Comparison of ENCODE assay signal across 20 cellular contexts in genomic region chr21:36658926-36659325, GRCh38. TPM values are rescaled to one million over a fixed set of nuclear protein-coding genes. Genes with fewer than 3 reads are reported as not detected.
DNase-seq lines count a peak whose midpoint lies in the region; ATAC-seq and TF ChIP-seq lines count a peak whose summit lies in the region.
"Had no signal": no experiment of that assay in that cellular context is flagged by ENCODE, and none has a peak within 500 bp of the region (broad histone marks: within the 10 kb centered on the region; RNA-seq: fewer than 3 reads in every experiment).

No MANE protein-coding gene starts in this region.

- H4K12ac ChIP-seq in trophoblast cell (ENCODE audit: low read depth, low read length) = no peak overlapping the region

- no peak for TF ChIP-seq CTCF in PC-9 (conservative IDR thresholded peaks at IDR 0.05)

- H2BK120ac ChIP-seq in trophoblast cell (ENCODE audit: insufficient read depth, low read length, poor library complexity) = no peak overlapping the region

- H3K9ac ChIP-seq in trophoblast cell (ENCODE audit: low read length) = no peak overlapping the region
- H3K9ac ChIP-seq: BLaER1 treated with 17β-estradiol and CSF1 and Interleukin-3, amounts not matched to agents 10 nM and 100 nM had no signal

- no peaks in the 10 kb centered on the region for H3K79me1 ChIP-seq in trophoblast cell (ENCODE audit: low read length)

- no peak overlapping the region for H2BK5ac ChIP-seq in trophoblast cell (ENCODE audit: low read depth, low read length, poor library complexity)

- no peak overlapping the region for H4K91ac ChIP-seq in trophoblast cell (ENCODE audit: low read depth, low read length)

- H3K79me2 ChIP-seq in PC-9 (ENCODE audit: low read depth) (no peaks in the 10 kb centered on the region), trophoblast cell (ENCODE audit: control insufficient read depth, insufficient read depth, low read length, poor library complexity) (no peaks in the 10 kb centered on the region)

- H4K20me1 ChIP-seq in PC-9 (ENCODE audit: insufficient read depth) = no peaks in the 10 kb centered on the region
- H4K20me1 ChIP-seq: BLaER1 treated with 17β-estradiol and CSF1 and Interleukin-3, amounts not matched to agents 10 nM and 100 nM had no signal

- no CpG with 5 or more reads among the region's 5 CpGs for WGBS in trophoblast cell (ENCODE audit: extremely low coverage, insufficient coverage, insufficient read length)

- no peak overlapping the region for H3K23ac ChIP-seq in trophoblast cell (ENCODE audit: low read length)

- no peak overlapping the region for H3K14ac ChIP-seq in trophoblast cell (ENCODE audit: low read length)

- H3K4me2 ChIP-seq in PC-9 (peak overlapping the region; percentile 63), trophoblast cell (ENCODE audit: low read length) (no peak overlapping the region)
- H3K4me2 ChIP-seq: BLaER1 treated with 17β-estradiol and CSF1 and Interleukin-3, amounts not matched to agents 10 nM and 100 nM had no signal

- no peak overlapping the region for H2AK5ac ChIP-seq in trophoblast cell (ENCODE audit: low read length)

- H3K27ac ChIP-seq in PC-9 = peak overlapping the region; percentile 86
- no peak overlapping the region for H3K27ac ChIP-seq in trophoblast cell (ENCODE audit: low read depth, low read length)
- H3K27ac ChIP-seq in effector memory CD4-positive, alpha-beta T cell (ENCODE audit: insufficient read depth, low read length, poor library complexity, severe bottlenecking) = no peak overlapping the region
- H3K27ac ChIP-seq: BLaER1 treated with 17β-estradiol and CSF1 and Interleukin-3, amounts not matched to agents 10 nM and 100 nM had no signal

- H3F3A ChIP-seq in PC-9 (ENCODE audit: insufficient read depth, low read depth) = peaks cover 41% of the 10 kb centered on the region

- intact Hi-C loops in PC-9 (cut with micrococcal nuclease; ENCODE audit: unreplicated experiment) = no loop called here

- no peak overlapping the region for H3K4ac ChIP-seq in trophoblast cell (ENCODE audit: low read depth, low read length)

- H3K27me3 ChIP-seq in PC-9 (ENCODE audit: insufficient read depth, low read depth) = no peaks in the 10 kb centered on the region
- no peaks in the 10 kb centered on the region for H3K27me3 ChIP-seq in trophoblast cell (ENCODE audit: insufficient read depth, low read length)
- H3K27me3 ChIP-seq in effector memory CD4-positive, alpha-beta T cell (replicated peaks; ENCODE audit: control insufficient read depth, insufficient read depth, low read length, poor library complexity, severe bottlenecking) = no peaks in the 10 kb centered on the region
- H3K27me3 ChIP-seq: BLaER1 treated with 17β-estradiol and CSF1 and Interleukin-3, amounts not matched to agents 10 nM and 100 nM had no signal

- H4K8ac ChIP-seq in trophoblast cell (ENCODE audit: low read depth, low read length) = no peak overlapping the region

- H3K4me1 ChIP-seq in PC-9 (replicated peaks; ENCODE audit: insufficient read depth) (peaks cover 70% of the 10 kb centered on the region), trophoblast cell (ENCODE audit: control insufficient read depth in 1 of 2, insufficient read depth in 2 of 2, low read length in 2 of 2) (peaks cover 2 to 3% of the 10 kb centered on the region in 2 experiments)
- H3K4me1 ChIP-seq in effector memory CD4-positive, alpha-beta T cell (ENCODE audit: control insufficient read depth, insufficient read depth, low read length, poor library complexity, severe bottlenecking) = no peaks in the 10 kb centered on the region
- H3K4me1 ChIP-seq: BE2C had no signal

- no peak overlapping the region for H2BK12ac ChIP-seq in trophoblast cell (ENCODE audit: low read length)

- in situ Hi-C loops in SK-MEL-5 (cut with HindIII; ENCODE audit: low pct_unique_long_range_greater_than_20kb, low sequenced_read_pairs) = no loop called here

- DNase-seq in PC-9 = peak in 1 of 2 experiments; percentile 96
- DNase-seq in SK-MEL-5 (ENCODE audit: low read depth, low spot score) = peak; percentile 74
- DNase-seq in islet precursor cell = peak; percentile 71
- DNase-seq in trophoblast cell = peak; percentile 17 to 23
- no peak for DNase-seq in cerebellum (ENCODE audit: low spot score)
- DNase-seq in effector memory CD4-positive, alpha-beta T cell = no peak
- DNase-seq: BE2C; CD4-positive, alpha-beta T cell; CD8-positive, alpha-beta memory T cell; DMS 273 treated with DMSO at 0.1 percent for 48 hours; DMS79; EL; GDM1; H9 had no signal

- no TSS peak for BruUV-seq in PC-9 (replicated peaks; lab: Mats Ljungman, UMichigan)

- POLR2A ChIA-PET in PC-9 (lab: Charles Lee; ENCODE audit: unreplicated experiment) = interaction anchor here (0.6 kb wide), 1 partner anchor 343 kb away, joined by 14 read pairs; no protein-coding TSS in a partner anchor

- H3K9me2 ChIP-seq in PC-9 (ENCODE audit: insufficient read depth) = no peaks in the 10 kb centered on the region

- H3K4me3 ChIP-seq in PC-9 (no peak overlapping the region), trophoblast cell (ENCODE audit: low read depth, low read length) (no peak overlapping the region)
- no peak overlapping the region for H3K4me3 ChIP-seq in effector memory CD4-positive, alpha-beta T cell (ENCODE audit: insufficient read depth, low read depth, low read length, poor library complexity, severe bottlenecking)
- H3K4me3 ChIP-seq: BLaER1 treated with 17β-estradiol and CSF1 and Interleukin-3, amounts not matched to agents 10 nM and 100 nM; GM12878 had no signal

- ATAC-seq in GM21825 (IDR thresholded peaks at IDR 0.05; ENCODE audit: unreplicated experiment) = no peak
- no peak for ATAC-seq in GM19463 (IDR thresholded peaks at IDR 0.05; ENCODE audit: unreplicated experiment)
- ATAC-seq: GM12878, HCT116 had no signal

- no peaks in the 10 kb centered on the region for H3K36me3 ChIP-seq in PC-9 (ENCODE audit: low read depth)
- no peaks in the 10 kb centered on the region for H3K36me3 ChIP-seq in trophoblast cell (ENCODE audit: control insufficient read depth in 1 of 2, insufficient read depth in 2 of 2, low read length in 2 of 2)
- H3K36me3 ChIP-seq in effector memory CD4-positive, alpha-beta T cell (ENCODE audit: control insufficient read depth, insufficient read depth, low read length) = no peaks in the 10 kb centered on the region
- H3K36me3 ChIP-seq: BE2C; BLaER1 treated with 17β-estradiol and CSF1 and Interleukin-3, amounts not matched to agents 10 nM and 100 nM had no signal

- H3K9me3 ChIP-seq in PC-9 (ENCODE audit: insufficient read depth, low read depth) (no peaks in the 10 kb centered on the region), trophoblast cell (ENCODE audit: insufficient read depth, low read depth, low read length) (peaks cover 2% of the 10 kb centered on the region)
- no peaks in the 10 kb centered on the region for H3K9me3 ChIP-seq in effector memory CD4-positive, alpha-beta T cell (ENCODE audit: control insufficient read depth, low read length)
- H3K9me3 ChIP-seq: BE2C had no signal

- H2AFZ ChIP-seq in PC-9 = no peak overlapping the region
- no peak overlapping the region for H2AFZ ChIP-seq in trophoblast cell (ENCODE audit: insufficient read depth, low read length, poor library complexity)

- H3K18ac ChIP-seq in trophoblast cell (ENCODE audit: low read length) = no peak overlapping the region

- CTCF ChIA-PET in PC-9 (lab: Charles Lee) = interaction anchor here (0.6 kb wide), 1 partner anchor 10 kb away, joined by 5 read pairs; no protein-coding TSS in a partner anchor

RNA-seq across cellular contexts. Expression of gene SIM2, which starts 40.0 kb away (rescaled TPM):
- total RNA-seq in PC-9 (2021) (17.9 and 18.5 TPM in 2 replicates), cerebellum (not detected)
- 0.45 and 0.50 TPM in 2 replicates for total RNA-seq in SK-MEL-5 (2014; rRNA removed; shearing (Covaris generic))
- 0.62 and 0.77 TPM in 2 replicates for polyA plus RNA-seq in SK-MEL-5 (2015; cell fraction: cytosol; rRNA removed)
- polyA plus RNA-seq in SK-MEL-5 (2015; cell fraction: nucleus; rRNA removed) = 0.87 and 1.9 TPM in 2 replicates
- 0.68 and 0.78 TPM in 2 replicates for polyA plus RNA-seq in trophoblast cell (2013)
- total RNA-seq: CD4-positive, alpha-beta T cell; CD8-positive, alpha-beta memory T cell; H9 had no signal
- polyA plus RNA-seq: CD14-positive monocyte had no signal

Comparison
In these comparisons a context has a peak if more than half of its experiments do, and no peak if none do; other contexts are left out.
1. DNase-seq: peak in SK-MEL-5 (single experiment), islet precursor cell (single experiment) and trophoblast cell (2 of 2); none in cerebellum (single experiment) and effector memory CD4-positive, alpha-beta T cell (0 of 3).
2. RNA of gene SIM2, which starts 40.0 kb away (total RNA-seq): 17.9 to 18.5 TPM in PC-9; 0.45 to 0.50 TPM in SK-MEL-5 and not detected in cerebellum (single experiment); every median in the first group is over 10 times any median in the second.